In the genomic region with DNA sequence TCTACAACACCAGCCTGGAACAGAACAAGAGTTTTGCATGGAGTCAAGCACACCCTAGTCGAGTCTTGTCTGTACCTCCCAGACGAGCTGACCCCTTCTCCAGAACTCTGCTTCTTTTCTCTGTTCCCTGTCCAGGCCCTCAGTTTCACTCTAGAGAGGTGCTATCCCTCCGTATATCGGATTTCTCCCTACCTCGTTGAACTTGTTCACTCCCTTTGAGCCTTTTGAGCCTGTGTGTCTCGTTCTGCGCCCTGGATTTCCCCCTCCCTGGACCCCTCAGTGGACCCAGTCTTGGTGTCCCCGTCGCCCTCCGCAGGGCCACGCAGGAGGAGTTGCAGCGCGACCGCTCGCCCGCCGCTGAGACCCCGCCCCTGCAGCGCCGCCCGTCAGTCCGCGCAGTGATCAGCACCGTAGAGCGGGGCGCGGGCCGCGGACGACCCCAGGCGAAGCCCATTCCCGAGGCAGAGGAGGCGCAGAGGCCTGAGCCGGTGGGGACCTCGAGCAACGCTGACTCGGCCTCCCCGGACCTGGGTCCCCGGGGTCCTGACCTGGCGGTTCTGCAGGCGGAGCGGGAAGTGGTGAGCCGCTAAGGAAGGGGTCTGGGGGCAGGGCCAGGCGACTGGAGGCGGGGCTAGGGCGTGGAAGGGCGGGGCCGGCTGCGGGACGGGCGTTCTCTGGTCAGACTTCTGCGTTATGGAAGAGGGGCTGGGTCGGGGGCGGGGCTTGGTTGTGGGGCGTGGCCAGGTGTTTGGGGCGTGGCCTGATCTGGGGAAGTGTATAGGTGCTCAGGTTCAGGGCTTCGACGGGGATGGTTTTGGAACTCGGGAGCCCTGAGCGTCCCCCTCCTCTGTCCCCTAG, we compare ENCODE assay signal across 9 cellular contexts. TPM values are rescaled to one million over a fixed set of nuclear protein-coding genes. Genes with fewer than 3 reads are reported as not detected.
DNase-seq lines count a peak whose midpoint lies in the region; ATAC-seq, FAIRE-seq and TF ChIP-seq lines count a peak whose summit lies in the region.
"Had no signal": no experiment of that assay in that cellular context is flagged by ENCODE, and none has a peak within 500 bp of the region (broad histone marks: within the 10 kb centered on the region; RNA-seq: fewer than 3 reads in every experiment).

No MANE protein-coding gene starts in this region.

- peaks cover 71% of the 10 kb centered on the region for H3K27me3 Mint-ChIP-seq in mesothelial cell of epicardium (ENCODE audit: low read depth)

- H3K4me3 Mint-ChIP-seq in mesothelial cell of epicardium: peak overlapping the region; percentile 65

- FAIRE-seq in G401.6 (lab: Jason Lieb, UNC): peak; percentile 61

- peaks cover 38% of the 10 kb centered on the region for H3K4me1 Mint-ChIP-seq in mesothelial cell of epicardium

- H3K27ac Mint-ChIP-seq in mesothelial cell of epicardium: peak overlapping the region; percentile 87

- no peak for TF ChIP-seq CTCF in mesothelial cell of epicardium (IDR thresholded peaks at IDR 0.05; ENCODE audit: unreplicated experiment)

- peaks cover 15% of the 10 kb centered on the region for H3K36me3 Mint-ChIP-seq in mesothelial cell of epicardium

- peak; percentile 67 for DNase-seq in NCI-H460 (ENCODE audit: extremely low read depth, low read depth)
- peak; percentile 76 to 78 for DNase-seq in activated CD4-positive, alpha-beta T cell treated with anti-CD3 and anti-CD28 coated beads, Interleukin-2, amount 50 U/mL, for 24 hours (ENCODE audit: low read depth in 1 of 2, low spot score in 1 of 2)
- DNase-seq in effector CD4-positive, alpha-beta T cell: peak; percentile 68
- peak in 1 of 2 experiments; percentile 82 for DNase-seq in mesothelial cell of epicardium (ENCODE audit: low spot score in 2 of 2, unreplicated experiment in 2 of 2)
- peak; percentile 64 to 81 for DNase-seq in stimulated activated CD8-positive, alpha-beta memory T cell treated with anti-CD3 and anti-CD28 coated beads, Interleukin-4, amount 100 ng/mL, for 1 hour (ENCODE audit: low read depth in 2 of 2, low spot score in 1 of 2)
- DNase-seq in Ammon's horn (ENCODE audit: low spot score): no peak

- no peaks in the 10 kb centered on the region for H3K9me3 Mint-ChIP-seq in mesothelial cell of epicardium

- ATAC-seq in HG02884 (IDR thresholded peaks at IDR 0.05; ENCODE audit: unreplicated experiment): peak; percentile 50

RNA-seq across cellular contexts. Expression of a gene that starts 5.5 kb away (rescaled TPM):
- 3.9 and 5.4 TPM in 2 replicates for total RNA-seq in NCI-H460 (2014; rRNA removed; shearing (Covaris generic))
- 8.1 and 15.7 TPM in 2 replicates for polyA plus RNA-seq in NCI-H460 (2014; cell fraction: nucleus; rRNA removed)
- 375 to 425 TPM (median 396 TPM) in 3 replicates for total RNA-seq in mesothelial cell of epicardium

RNA-seq across cellular contexts. Expression of a gene that starts 18.2 kb away (rescaled TPM):
- total RNA-seq in NCI-H460 (2014; rRNA removed; shearing (Covaris generic)): 12.2 and 14.1 TPM in 2 replicates
- 29.4 and 38.2 TPM in 2 replicates for polyA plus RNA-seq in NCI-H460 (2014; cell fraction: nucleus; rRNA removed)
- 81.0 to 88.6 TPM (median 85.7 TPM) in 3 replicates for total RNA-seq in mesothelial cell of epicardium

RNA-seq across cellular contexts. Expression of a gene that starts 36.3 kb away (rescaled TPM):
- total RNA-seq in NCI-H460 (2014; rRNA removed; shearing (Covaris generic)): 22.2 and 25.0 TPM in 2 replicates
- 156 and 158 TPM in 2 replicates for polyA plus RNA-seq in NCI-H460 (2014; cell fraction: nucleus; rRNA removed)
- 100 to 111 TPM (median 109 TPM) in 3 replicates for total RNA-seq in mesothelial cell of epicardium

RNA-seq across cellular contexts. Expression of a gene that starts 43.1 kb away (rescaled TPM):
- 0.17 TPM in 1 of 2 replicates, not detected in the other for total RNA-seq in NCI-H460 (2014; rRNA removed; shearing (Covaris generic))
- 2.3 TPM in 1 of 2 replicates, not detected in the other for polyA plus RNA-seq in NCI-H460 (2014; cell fraction: nucleus; rRNA removed)
- 0.78 to 1.4 TPM (median 1.4 TPM) in 3 replicates for total RNA-seq in mesothelial cell of epicardium
- total RNA-seq: dermis microvascular lymphatic vessel endothelial cell had no signal

Comparison
In these comparisons a context has a peak if more than half of its experiments do, and no peak if none do; other contexts are left out.
1. RNA of a gene that starts 5.5 kb away (total RNA-seq): 375 to 425 TPM in mesothelial cell of epicardium; 3.9 to 5.4 TPM in NCI-H460; every median in the first group is over 10 times any median in the second.